13 cellular contexts compared by ENCODE assay signal in genomic region chr7:81111781-81112540, GRCh38.
DNase-seq lines count a peak whose midpoint lies in the region; ATAC-seq and TF ChIP-seq lines count a peak whose summit lies in the region.
"Had no signal": no experiment of that assay in that cellular context is flagged by ENCODE, and none has a peak within 500 bp of the region (broad histone marks: within the 10 kb centered on the region; RNA-seq: fewer than 3 reads in every experiment).

No MANE protein-coding gene starts in this region.

- peak overlapping the region; percentile 9 to 34; a peak in 3 of 4 replicates for H3K4me3 ChIP-seq in Panc1 (ENCODE audit: low read depth in 2 of 2, low read length in 2 of 2)
- no peak overlapping the region for H3K4me3 ChIP-seq in Caco-2 (ENCODE audit: low read depth, low read length)
- H3K4me3 ChIP-seq in CD8-positive, alpha-beta T cell (ENCODE audit: low read depth, low read length), result no peak overlapping the region
- H3K4me3 ChIP-seq: lung had no signal

- H3K4me1 ChIP-seq in Panc1 (ENCODE audit: control insufficient read depth, insufficient read depth, low read length), result peaks cover 25% of the 10 kb centered on the region
- no peaks in the 10 kb centered on the region for H3K4me1 ChIP-seq in Caco-2
- no peaks in the 10 kb centered on the region for H3K4me1 ChIP-seq in CD8-positive, alpha-beta T cell (ENCODE audit: insufficient read depth, low read length)

- H3K27ac Mint-ChIP-seq in neural crest cell (ENCODE audit: unreplicated experiment) (peak overlapping the region; percentile 95), Caco-2 (ENCODE audit: unreplicated experiment) (no peak overlapping the region)
- H3K27ac Mint-ChIP-seq in naive thymus-derived CD8-positive, alpha-beta T cell, result no peak overlapping the region
- H3K27ac Mint-ChIP-seq in CD8-positive, alpha-beta T cell, result no peak overlapping the region
- H3K27ac Mint-ChIP-seq: activated B cell treated with CpG ODN at 0.5 μM for 24 hours; activated T-helper 17 cell treated with anti-CD3 and anti-CD28 coated beads, Interleukin-2, amount 50 U/mL, for 72 hours had no signal

- peaks cover 46% of the 10 kb centered on the region for H3K4me1 Mint-ChIP-seq in neural crest cell
- peaks cover 10% of the 10 kb centered on the region for H3K4me1 Mint-ChIP-seq in Caco-2 (ENCODE audit: low read depth, unreplicated experiment)
- no peaks in the 10 kb centered on the region for H3K4me1 Mint-ChIP-seq in naive thymus-derived CD8-positive, alpha-beta T cell
- no peaks in the 10 kb centered on the region for H3K4me1 Mint-ChIP-seq in CD8-positive, alpha-beta T cell (ENCODE audit: low read depth)
- H3K4me1 Mint-ChIP-seq: activated B cell treated with CpG ODN at 0.5 μM for 24 hours; activated T-helper 17 cell treated with anti-CD3 and anti-CD28 coated beads, Interleukin-2, amount 50 U/mL, for 72 hours had no signal

- H3K27me3 Mint-ChIP-seq in neural crest cell (ENCODE audit: low read depth), result no peaks in the 10 kb centered on the region
- no peaks in the 10 kb centered on the region for H3K27me3 Mint-ChIP-seq in Caco-2 (ENCODE audit: insufficient read depth, unreplicated experiment)
- no peaks in the 10 kb centered on the region for H3K27me3 Mint-ChIP-seq in naive thymus-derived CD8-positive, alpha-beta T cell
- no peaks in the 10 kb centered on the region for H3K27me3 Mint-ChIP-seq in CD8-positive, alpha-beta T cell (ENCODE audit: low read depth)
- H3K27me3 Mint-ChIP-seq: activated B cell treated with CpG ODN at 0.5 μM for 24 hours; activated T-helper 17 cell treated with anti-CD3 and anti-CD28 coated beads, Interleukin-2, amount 50 U/mL, for 72 hours had no signal

- H3K36me3 Mint-ChIP-seq in neural crest cell (ENCODE audit: low read depth) (no peaks in the 10 kb centered on the region), Caco-2 (ENCODE audit: insufficient read depth, unreplicated experiment) (no peaks in the 10 kb centered on the region)
- no peaks in the 10 kb centered on the region for H3K36me3 Mint-ChIP-seq in naive thymus-derived CD8-positive, alpha-beta T cell
- no peaks in the 10 kb centered on the region for H3K36me3 Mint-ChIP-seq in CD8-positive, alpha-beta T cell

- H3K27me3 ChIP-seq in Panc1 (ENCODE audit: control insufficient read depth, insufficient read depth, low read length), result no peaks in the 10 kb centered on the region
- no peaks in the 10 kb centered on the region for H3K27me3 ChIP-seq in Caco-2 (replicated peaks; ENCODE audit: control insufficient read depth, insufficient read depth, low read length)
- no peaks in the 10 kb centered on the region for H3K27me3 ChIP-seq in CD8-positive, alpha-beta T cell (ENCODE audit: insufficient read depth, low read length)

- H3K9me3 Mint-ChIP-seq in neural crest cell, result no peaks in the 10 kb centered on the region
- H3K9me3 Mint-ChIP-seq in Caco-2 (ENCODE audit: unreplicated experiment), result peaks cover 2% of the 10 kb centered on the region
- no peaks in the 10 kb centered on the region for H3K9me3 Mint-ChIP-seq in naive thymus-derived CD8-positive, alpha-beta T cell
- no peaks in the 10 kb centered on the region for H3K9me3 Mint-ChIP-seq in CD8-positive, alpha-beta T cell
- H3K9me3 Mint-ChIP-seq: activated B cell treated with CpG ODN at 0.5 μM for 24 hours; activated T-helper 17 cell treated with anti-CD3 and anti-CD28 coated beads, Interleukin-2, amount 50 U/mL, for 72 hours had no signal

- ATAC-seq in Panc1, result peak; percentile 98
- no peak for ATAC-seq in naive thymus-derived CD8-positive, alpha-beta T cell
- ATAC-seq in CD8-positive, alpha-beta T cell, result no peak
- ATAC-seq: activated T-helper 17 cell treated with anti-CD3 and anti-CD28 coated beads, Interleukin-2, amount 50 U/mL, for 72 hours had no signal

- intact Hi-C loops in Panc1 (cut with micrococcal nuclease; ENCODE audit: unreplicated experiment), result loop anchor here (10.0 kb wide), 1 partner anchor 187 kb away; no protein-coding TSS in a partner anchor
- intact Hi-C loops in Caco-2 (cut with micrococcal nuclease; ENCODE audit: unreplicated experiment), result no loop called here
- intact Hi-C loops in CD8-positive, alpha-beta T cell (cut with DNase I, micrococcal nuclease), result no loop called here

- POLR2A ChIA-PET in Panc1 (lab: Charles Lee), result no interaction called here
- POLR2A ChIA-PET in Caco-2 (lab: Charles Lee), result no interaction called here
- POLR2A ChIA-PET in naive thymus-derived CD8-positive, alpha-beta T cell (lab: Charles Lee), result no interaction called here
- POLR2A ChIA-PET in CD8-positive, alpha-beta T cell (lab: Charles Lee), result no interaction called here

- CTCF ChIA-PET in Panc1 (lab: Charles Lee) (no interaction called here), Caco-2 (lab: Charles Lee) (no interaction called here)
- CTCF ChIA-PET in CD8-positive, alpha-beta T cell (lab: Charles Lee), result no interaction called here

- in situ Hi-C loops in Panc1 (cut with HindIII; ENCODE audit: low pct_unique_long_range_greater_than_20kb, low sequenced_read_pairs), result no loop called here

- H3K4me3 Mint-ChIP-seq in neural crest cell (peak overlapping the region; percentile 62), Caco-2 (ENCODE audit: unreplicated experiment) (no peak overlapping the region)
- no peak overlapping the region for H3K4me3 Mint-ChIP-seq in naive thymus-derived CD8-positive, alpha-beta T cell
- H3K4me3 Mint-ChIP-seq in CD8-positive, alpha-beta T cell, result no peak overlapping the region
- H3K4me3 Mint-ChIP-seq: activated B cell treated with CpG ODN at 0.5 μM for 24 hours; activated T-helper 17 cell treated with anti-CD3 and anti-CD28 coated beads, Interleukin-2, amount 50 U/mL, for 72 hours had no signal

- DNase-seq in Ammon's horn (ENCODE audit: low spot score) (peak; percentile 12), Panc1 (ENCODE audit: low read depth, low spot score) (peak; percentile 75), fibroblast of gingiva (ENCODE audit: low read depth) (peak; percentile 14), neural crest cell (ENCODE audit: low read depth, low spot score) (no peak), Caco-2 (no peak)
- DNase-seq in naive thymus-derived CD8-positive, alpha-beta T cell, result no peak
- no peak for DNase-seq in CD8-positive, alpha-beta T cell
- no peak for DNase-seq in activated effector memory CD4-positive, alpha-beta T cell treated with anti-CD3 and anti-CD28 coated beads, Interleukin-2, amount 50 U/mL, for 16 hours
- DNase-seq: activated B cell treated with CpG ODN at 0.5 μM for 24 hours, AML-193, NCI-H2171 had no signal

- H3K27ac ChIP-seq in Panc1 (ENCODE audit: low read length), result peak overlapping the region; percentile 98
- H3K27ac ChIP-seq in CD8-positive, alpha-beta T cell (ENCODE audit: low read depth, low read length), result no peak overlapping the region

- H3K9me3 ChIP-seq in Panc1 (ENCODE audit: control insufficient read depth, insufficient read depth, low read depth, low read length) (peaks cover 28% of the 10 kb centered on the region; the same call in 1 of the 2 replicates), Caco-2 (no peaks in the 10 kb centered on the region)
- no peaks in the 10 kb centered on the region for H3K9me3 ChIP-seq in CD8-positive, alpha-beta T cell (ENCODE audit: low read length)

- BruUV-seq in Panc1 (replicated peaks; lab: Mats Ljungman, UMichigan) (no TSS peak), Caco-2 (replicated peaks; lab: Mats Ljungman, UMichigan) (no TSS peak)

- TF ChIP-seq CTCF in Panc1 (IDR thresholded peaks at IDR 0.05) (no peak), neural crest cell (conservative IDR thresholded peaks at IDR 0.05) (no peak), Caco-2 (IDR thresholded peaks at IDR 0.05; ENCODE audit: insufficient read depth in 1 of 2, low read depth in 1 of 2, low read length in 1 of 2, severe bottlenecking in 1 of 2, unreplicated experiment in 1 of 2) (no peak)
- TF ChIP-seq CTCF in CD8-positive, alpha-beta T cell (IDR thresholded peaks at IDR 0.05), result no peak

- H3K36me3 ChIP-seq in Panc1 (ENCODE audit: control insufficient read depth, insufficient read depth, low read length) (no peaks in the 10 kb centered on the region), Caco-2 (ENCODE audit: control insufficient read depth, insufficient read depth, low read length) (no peaks in the 10 kb centered on the region)
- H3K36me3 ChIP-seq in CD8-positive, alpha-beta T cell (ENCODE audit: insufficient read depth, low read length), result no peaks in the 10 kb centered on the region

Comparison
In these comparisons a context has a peak if more than half of its experiments do, and no peak if none do; other contexts are left out.
1. DNase-seq: peak in Ammon's horn (single experiment), Panc1 (single experiment) and fibroblast of gingiva (single experiment); none in neural crest cell (single experiment), Caco-2 (0 of 2), naive thymus-derived CD8-positive, alpha-beta T cell (0 of 10), CD8-positive, alpha-beta T cell (0 of 7) and activated effector memory CD4-positive, alpha-beta T cell treated with anti-CD3 and anti-CD28 coated beads, Interleukin-2, amount 50 U/mL, for 16 hours (single experiment).
2. H3K4me3 ChIP-seq: peak in Panc1 (2 of 2); none in Caco-2 (single experiment) and CD8-positive, alpha-beta T cell (single experiment).